In genomic region chr1:9589719-9590157, GRCh38 we compare ENCODE assay signal across 8 cellular contexts. TPM values are rescaled to one million over a fixed set of nuclear protein-coding genes. Genes with fewer than 3 reads are reported as not detected.
A peak's percentile ranks its signal among the peaks of the same experiment; 100 is the strongest.
DNase-seq lines count a peak whose midpoint lies in the region; ATAC-seq and TF ChIP-seq lines count a peak whose summit lies in the region.

No MANE protein-coding gene starts in this region.

- H3K9me2 ChIP-seq in hepatocyte (replicated peaks; ENCODE audit: insufficient read depth), result no peaks in the 10 kb centered on the region

- H3K27ac ChIP-seq in hepatocyte, result peak overlapping the region; percentile 62

- H3K27ac Mint-ChIP-seq in activated T-cell treated with anti-CD3 and anti-CD28 coated beads, Interleukin-2, amount 50 U/mL, for 24 hours, result peak overlapping the region; percentile 60
- no peak overlapping the region for H3K27ac Mint-ChIP-seq in WTC11
- H3K27ac Mint-ChIP-seq in stimulated activated effector memory CD8-positive, alpha-beta T cell treated with anti-CD3 and anti-CD28 coated beads, Interleukin-12 subunit alpha, Interleukin-12 subunit beta, amount 100 ng/mL, for 72 hours, result peak overlapping the region; percentile 65

- peak overlapping the region; percentile 77 for H3K4me3 ChIP-seq in hepatocyte

- H3K4me3 Mint-ChIP-seq in activated T-cell treated with anti-CD3 and anti-CD28 coated beads, Interleukin-2, amount 50 U/mL, for 24 hours, result peak overlapping the region; percentile 83
- H3K4me3 Mint-ChIP-seq in WTC11, result peak overlapping the region; percentile 77
- peak overlapping the region; percentile 82 for H3K4me3 Mint-ChIP-seq in stimulated activated effector memory CD8-positive, alpha-beta T cell treated with anti-CD3 and anti-CD28 coated beads, Interleukin-12 subunit alpha, Interleukin-12 subunit beta, amount 100 ng/mL, for 72 hours

- TF ChIP-seq CTCF in WTC11 (IDR thresholded peaks at IDR 0.05) (no peak), hepatocyte (IDR thresholded peaks at IDR 0.05; ENCODE audit: poor library complexity) (no peak)

- H3K27me3 ChIP-seq in hepatocyte, result no peaks in the 10 kb centered on the region

- no peaks in the 10 kb centered on the region for H3K27me3 Mint-ChIP-seq in activated T-cell treated with anti-CD3 and anti-CD28 coated beads, Interleukin-2, amount 50 U/mL, for 24 hours
- no peaks in the 10 kb centered on the region for H3K27me3 Mint-ChIP-seq in WTC11 (ENCODE audit: low read depth)

- H3K4me2 ChIP-seq in hepatocyte, result peak overlapping the region; percentile 95

- peaks cover 43% of the 10 kb centered on the region for H3K4me1 Mint-ChIP-seq in activated T-cell treated with anti-CD3 and anti-CD28 coated beads, Interleukin-2, amount 50 U/mL, for 24 hours (ENCODE audit: low read depth)
- H3K4me1 Mint-ChIP-seq in WTC11, result peaks cover 42% of the 10 kb centered on the region
- H3K4me1 Mint-ChIP-seq in stimulated activated effector memory CD8-positive, alpha-beta T cell treated with anti-CD3 and anti-CD28 coated beads, Interleukin-12 subunit alpha, Interleukin-12 subunit beta, amount 100 ng/mL, for 72 hours, result peaks cover 44% of the 10 kb centered on the region

- no peaks in the 10 kb centered on the region for H3K36me3 ChIP-seq in hepatocyte (replicated peaks; ENCODE audit: insufficient read depth, low read depth)

- WGBS in hepatocyte (ENCODE audit: low lambda C conversion rate, missing lambda C conversion rate), result 14% methylated on average over 6 of the region's 6 CpGs

- peaks cover 26% of the 10 kb centered on the region for H4K20me1 ChIP-seq in hepatocyte (ENCODE audit: insufficient read depth, poor library complexity, severe bottlenecking)

- peaks cover 54% of the 10 kb centered on the region for H3K79me2 ChIP-seq in hepatocyte

- CTCF ChIA-PET in WTC11 (lab: Charles Lee), result interaction anchor here (0.9 to 7.3 kb wide), 6 partner anchors 16 to 131 kb away, joined by 3 to 93 read pairs (median 4); no protein-coding TSS in a partner anchor

- POLR2A ChIA-PET in WTC11 (lab: Charles Lee), result interaction anchor here (0.5 kb wide), 1 partner anchor 933 kb away, joined by 3 read pairs; no protein-coding TSS in a partner anchor

- peaks cover 34% of the 10 kb centered on the region for H3K36me3 Mint-ChIP-seq in activated T-cell treated with anti-CD3 and anti-CD28 coated beads, Interleukin-2, amount 50 U/mL, for 24 hours (ENCODE audit: low read depth)
- no peaks in the 10 kb centered on the region for H3K36me3 Mint-ChIP-seq in WTC11
- H3K36me3 Mint-ChIP-seq in stimulated activated effector memory CD8-positive, alpha-beta T cell treated with anti-CD3 and anti-CD28 coated beads, Interleukin-12 subunit alpha, Interleukin-12 subunit beta, amount 100 ng/mL, for 72 hours, result no peaks in the 10 kb centered on the region

- H3K4me1 ChIP-seq in hepatocyte (ENCODE audit: insufficient read depth), result peaks cover 8% of the 10 kb centered on the region

- ATAC-seq in WTC11 (no peak), GM19395 (IDR thresholded peaks at IDR 0.05; ENCODE audit: unreplicated experiment) (no peak), HG03039 (IDR thresholded peaks at IDR 0.05; ENCODE audit: unreplicated experiment) (no peak)
- ATAC-seq in stimulated activated effector memory CD8-positive, alpha-beta T cell treated with anti-CD3 and anti-CD28 coated beads, Interleukin-12 subunit alpha, Interleukin-12 subunit beta, amount 100 ng/mL, for 72 hours, result no peak

- DNase-seq in activated T-cell treated with anti-CD3 and anti-CD28 coated beads, Interleukin-2, amount 50 U/mL, for 24 hours, result no peak
- DNase-seq in activated T-cell treated with anti-CD3 and anti-CD28 coated beads, Interleukin-2, amount 50 U/mL, for 1 hour, result no peak
- no peak for DNase-seq in WTC11 (ENCODE audit: low spot score)
- no peak for DNase-seq in hepatocyte (ENCODE audit: low spot score)
- peak in 1 of 2 donors; percentile 69 for DNase-seq in stimulated activated effector memory CD8-positive, alpha-beta T cell treated with anti-CD3 and anti-CD28 coated beads, Interleukin-12 subunit alpha, Interleukin-12 subunit beta, amount 100 ng/mL, for 72 hours (ENCODE audit: low spot score in 2 of 2)
- DNase-seq in stimulated activated naive CD4-positive, alpha-beta T cell treated with Interleukin-2 at 50 U/mL for 16 hours (lab: John Stamatoyannopoulos, UW), result no peak

- H3K9me3 Mint-ChIP-seq in activated T-cell treated with anti-CD3 and anti-CD28 coated beads, Interleukin-2, amount 50 U/mL, for 24 hours, result no peaks in the 10 kb centered on the region
- no peaks in the 10 kb centered on the region for H3K9me3 Mint-ChIP-seq in WTC11
- H3K9me3 Mint-ChIP-seq in stimulated activated effector memory CD8-positive, alpha-beta T cell treated with anti-CD3 and anti-CD28 coated beads, Interleukin-12 subunit alpha, Interleukin-12 subunit beta, amount 100 ng/mL, for 72 hours, result no peaks in the 10 kb centered on the region

- H2AFZ ChIP-seq in hepatocyte, result peak overlapping the region; percentile 60

- no peaks in the 10 kb centered on the region for H3K9me3 ChIP-seq in hepatocyte (ENCODE audit: low read depth)

TF ChIP-seq in WTC11, 78 proteins besides CTCF, POLR2A, EP300 and RAD21:
- TF ChIP-seq ZNF532 (CRISPR knock-in tag; IDR thresholded peaks at IDR 0.05; ENCODE audit: borderline replicate concordance), result no peak
- no peak for TF ChIP-seq TEAD1 (CRISPR knock-in tag; IDR thresholded peaks at IDR 0.05)
- TF ChIP-seq NFE2L1 (CRISPR knock-in tag; IDR thresholded peaks at IDR 0.05), result no peak
- TF ChIP-seq PREB (CRISPR knock-in tag; IDR thresholded peaks at IDR 0.05; ENCODE audit: borderline replicate concordance), result no peak
- no peak for TF ChIP-seq ZNF423 (CRISPR knock-in tag; IDR thresholded peaks at IDR 0.05)
- TF ChIP-seq ZMAT4 (CRISPR knock-in tag; IDR thresholded peaks at IDR 0.05), result no peak
- TF ChIP-seq SMAD4 (CRISPR knock-in tag; IDR thresholded peaks at IDR 0.05), result no peak
- no peak for TF ChIP-seq MAX (CRISPR knock-in tag; IDR thresholded peaks at IDR 0.05)
- TF ChIP-seq RORB (CRISPR knock-in tag; IDR thresholded peaks at IDR 0.05), result no peak
- TF ChIP-seq NR2C2 (CRISPR knock-in tag; IDR thresholded peaks at IDR 0.05), result no peak
- TF ChIP-seq FOXJ3 (CRISPR knock-in tag; IDR thresholded peaks at IDR 0.05; ENCODE audit: borderline replicate concordance), result no peak
- no peak for TF ChIP-seq ELF4 (CRISPR knock-in tag; IDR thresholded peaks at IDR 0.05; ENCODE audit: low read depth)

RNA-seq across cellular contexts. Expression of gene TMEM201, which starts 1.0 kb away (rescaled TPM):
- total RNA-seq in WTC11 (2021) (25.9 to 30.4 TPM (median 26.7 TPM) in 3 replicates), hepatocyte (3.6 and 3.7 TPM in 2 replicates)
- 8.7 and 11.2 TPM in 2 replicates for polyA plus RNA-seq in hepatocyte

RNA-seq across cellular contexts. Expression of gene SLC25A33, which starts 50.5 kb away (rescaled TPM):
- total RNA-seq in WTC11 (2021), result 8.8 to 9.3 TPM (median 9.2 TPM) in 3 replicates
- 21.7 and 22.1 TPM in 2 replicates for total RNA-seq in hepatocyte
- polyA plus RNA-seq in hepatocyte, result 10.8 and 14.4 TPM in 2 replicates
